2 cellular contexts compared by ENCODE assay signal in genomic region chr7:14048889-14049288, GRCh38.
TF ChIP-seq lines count a peak whose summit lies in the region.

No MANE protein-coding gene starts in this region.

TF ChIP-seq in HepG2, 621 proteins besides CTCF, POLR2A, EP300 and RAD21:
- TF ChIP-seq ZNF564 (CRISPR knock-in tag; IDR thresholded peaks at IDR 0.05) = no peak
- TF ChIP-seq ATF5 (CRISPR knock-in tag; IDR thresholded peaks at IDR 0.05; ENCODE audit: low read depth) = no peak
- TF ChIP-seq ZNF605 (CRISPR knock-in tag; IDR thresholded peaks at IDR 0.05) = no peak
- TF ChIP-seq LCORL (IDR thresholded peaks at IDR 0.05) = peak; percentile 89
- no peak for TF ChIP-seq LCORL (CRISPR knock-in tag; IDR thresholded peaks at IDR 0.05)

TF ChIP-seq in K562, 482 proteins besides CTCF, POLR2A, EP300 and RAD21:
- TF ChIP-seq NFIX (CRISPR knock-in tag; IDR thresholded peaks at IDR 0.05; ENCODE audit: low read depth) (peak; percentile 99), HEY1 (CRISPR knock-in tag; IDR thresholded peaks at IDR 0.05; ENCODE audit: borderline replicate concordance) (no peak), SMAD1 (IDR thresholded peaks at IDR 0.05; ENCODE audit: low read depth, low read length, partially characterized antibody) (peak; percentile 71), NFIC (IDR thresholded peaks at IDR 0.05) (peak; percentile 99)
TF ChIP-seq in K562: peak in this region for 3.
